ENCODE assay signal across 9 cellular contexts in genomic region chr2:64727013-64727767, GRCh38.
A peak's percentile ranks its signal among the peaks of the same experiment; 100 is the strongest.
DNase-seq lines count a peak whose midpoint lies in the region; ATAC-seq and TF ChIP-seq lines count a peak whose summit lies in the region.
"Had no signal": no experiment of that assay in that cellular context is flagged by ENCODE, and none has a peak within 500 bp of the region (broad histone marks: within the 10 kb centered on the region; RNA-seq: fewer than 3 reads in every experiment).

No MANE protein-coding gene starts in this region.

- TF ChIP-seq RAD21 in IMR-90 (IDR thresholded peaks at IDR 0.05; ENCODE audit: low read length): no peak

- peak overlapping the region; percentile 17 for H3K4me3 ChIP-seq in GM12864 (ENCODE audit: low read depth, low read length)
- no peak overlapping the region for H3K4me3 ChIP-seq in IMR-90 (ENCODE audit: insufficient read depth, low read depth, low read length)
- H3K4me3 ChIP-seq in coronary artery: peak overlapping the region; percentile 38
- no peak overlapping the region for H3K4me3 ChIP-seq in neural progenitor cell
- no peak overlapping the region for H3K4me3 ChIP-seq in sigmoid colon
- H3K4me3 ChIP-seq: cardiac muscle cell had no signal

- H2AK5ac ChIP-seq in IMR-90 (ENCODE audit: low read depth, low read length): no peak overlapping the region

- peaks cover 3% of the 10 kb centered on the region for H3K27me3 Mint-ChIP-seq in neural progenitor cell (ENCODE audit: insufficient read depth, low read depth)

- DNase-seq in GM12864 (ENCODE audit: low read depth) (peak; percentile 82), IMR-90 (no peak), coronary artery (ENCODE audit: low spot score) (no peak), C1 segment of cervical spinal cord (lab: John Stamatoyannopoulos, UW) (no peak), NK-92 (lab: John Stamatoyannopoulos, UW; ENCODE audit: unreplicated experiment) (no peak), neural progenitor cell (ENCODE audit: low spot score) (no peak), sigmoid colon (no peak)

- peak overlapping the region in 1 of 2 experiments; percentile 21; a peak in 1 of 4 replicates for H4K8ac ChIP-seq in IMR-90 (ENCODE audit: low read depth in 2 of 2, low read length in 2 of 2)

- H3K56ac ChIP-seq in IMR-90 (ENCODE audit: extremely low read depth, insufficient read depth, low read length): no peak overlapping the region

- H3K4me2 ChIP-seq in IMR-90 (ENCODE audit: low read depth, low read length): peak overlapping the region; percentile 72; the same call in 1 of the 2 replicates
- no peak overlapping the region for H3K4me2 ChIP-seq in neural progenitor cell

- no peaks in the 10 kb centered on the region for H3K36me3 Mint-ChIP-seq in neural progenitor cell

- H3K27ac ChIP-seq in IMR-90 (ENCODE audit: insufficient read depth, low read length) (no peak overlapping the region), coronary artery (peak overlapping the region in 1 of 2 donors; percentile 58), neural progenitor cell (no peak overlapping the region), sigmoid colon (peak overlapping the region in 1 of 4 donors; percentile 24)
- H3K27ac ChIP-seq: cardiac muscle cell had no signal

- H3F3A ChIP-seq in neural progenitor cell (ENCODE audit: low read depth): peaks cover 7% of the 10 kb centered on the region

- peak; percentile 86 for ATAC-seq in GM21423 (IDR thresholded peaks at IDR 0.05; ENCODE audit: unreplicated experiment)
- ATAC-seq in IMR-90 (ENCODE audit: low read depth): no peak

- H3K23ac ChIP-seq in IMR-90 (ENCODE audit: low read depth, low read length): peak overlapping the region; percentile 43; the same call in 1 of the 2 replicates

- H3K79me1 ChIP-seq in IMR-90 (ENCODE audit: low read depth in 1 of 2, low read length in 2 of 2): peaks cover 0 to 6% of the 10 kb centered on the region in 2 experiments; a peak in 2 of 4 replicates

- 64% methylated on average over 2 of the region's 3 CpGs; no CpG with 5 or more reads in 1 of the 2 experiments for WGBS in IMR-90 (ENCODE audit: extremely low coverage in 2 of 2, insufficient read length in 1 of 2), 2 experiments
- 60 to 71% methylated on average over 3 of the region's 3 CpGs for WGBS in sigmoid colon, 2 donors

- 0 out of 2 replicates have a peak, but pooled peaks cover 2% of the 10 kb centered on the region for H3K9me1 ChIP-seq in IMR-90 (ENCODE audit: insufficient read depth, low read length)

- H3K4me1 ChIP-seq in IMR-90 (ENCODE audit: control insufficient read depth, insufficient read depth, low read length) (peaks cover 4% of the 10 kb centered on the region), neural progenitor cell (peaks cover 22% of the 10 kb centered on the region), sigmoid colon (peaks cover 0 to 32% (median 29%) of the 10 kb centered on the region in 4 donors)

- H3K27me3 ChIP-seq in IMR-90 (ENCODE audit: control insufficient read depth, insufficient read depth, low read length) (no peaks in the 10 kb centered on the region), neural progenitor cell (no peaks in the 10 kb centered on the region), sigmoid colon (no peaks in the 10 kb centered on the region)
- H3K27me3 ChIP-seq: cardiac muscle cell had no signal

- in situ Hi-C loops in IMR-90 (cut with MboI; ENCODE audit: low sequenced_read_pairs): no loop called here

- H3K36me3 ChIP-seq in IMR-90 (ENCODE audit: control insufficient read depth, insufficient read depth, low read length) (no peaks in the 10 kb centered on the region), neural progenitor cell (no peaks in the 10 kb centered on the region), sigmoid colon (no peaks in the 10 kb centered on the region)
- H3K36me3 ChIP-seq: cardiac muscle cell had no signal

- no peaks in the 10 kb centered on the region for H3K9me3 ChIP-seq in IMR-90 (ENCODE audit: control insufficient read depth, insufficient read depth, low read length)
- H3K9me3 ChIP-seq in neural progenitor cell (ENCODE audit: low read depth): no peaks in the 10 kb centered on the region
- H3K9me3 ChIP-seq in sigmoid colon: no peaks in the 10 kb centered on the region

- POLR2A ChIA-PET in IMR-90 (lab: Charles Lee; ENCODE audit: unreplicated experiment): no interaction called here

- dilution Hi-C loops in IMR-90 (cut with HindIII; ENCODE audit: low sequenced_read_pairs, unreplicated experiment): no loop called here

- H4K20me1 ChIP-seq in IMR-90 (ENCODE audit: insufficient read depth, low read length) (no peaks in the 10 kb centered on the region), neural progenitor cell (ENCODE audit: low read depth) (no peaks in the 10 kb centered on the region)

- H3K79me2 ChIP-seq in neural progenitor cell (ENCODE audit: low read depth): no peaks in the 10 kb centered on the region

- peaks cover 28% of the 10 kb centered on the region for H3K4me1 Mint-ChIP-seq in neural progenitor cell

- no peaks in the 10 kb centered on the region for H3K9me3 Mint-ChIP-seq in neural progenitor cell

- no peak overlapping the region for H2BK5ac ChIP-seq in IMR-90 (ENCODE audit: low read depth, low read length, poor library complexity, severe bottlenecking)

- no peak overlapping the region; the same call in 1 of the 2 replicates for H4K5ac ChIP-seq in IMR-90 (ENCODE audit: low read depth, low read length)

- intact Hi-C loops in IMR-90 (cut with micrococcal nuclease): loop anchor here (5.0 kb wide), 1 partner anchor 65 kb away; no protein-coding TSS in a partner anchor
- intact Hi-C loops in sigmoid colon (cut with DNase I): no loop called here

- H3K4ac ChIP-seq in IMR-90 (ENCODE audit: low read depth, low read length): no peak overlapping the region

- H2BK20ac ChIP-seq in IMR-90 (ENCODE audit: low read depth, low read length): no peak overlapping the region

- no peak overlapping the region for H3K27ac Mint-ChIP-seq in neural progenitor cell

- H2AFZ ChIP-seq in IMR-90 (replicated peaks; ENCODE audit: low read length, poor library complexity) (no peak overlapping the region), neural progenitor cell (replicated peaks) (no peak overlapping the region)

- H2BK120ac ChIP-seq in IMR-90 (ENCODE audit: low read depth, low read length): no peak overlapping the region

- H3K9ac ChIP-seq in IMR-90 (ENCODE audit: low read depth, low read length): no peak overlapping the region
- no peak overlapping the region for H3K9ac ChIP-seq in neural progenitor cell

- H3K18ac ChIP-seq in IMR-90 (ENCODE audit: low read depth, low read length): no peak overlapping the region

- no peak for TF ChIP-seq EP300 in sigmoid colon (IDR thresholded peaks at IDR 0.05)

- no peak overlapping the region for H3K4me3 Mint-ChIP-seq in neural progenitor cell

- CTCF ChIA-PET in IMR-90 (lab: Yijun Ruan, JAX): interaction anchor here (0.6 to 0.8 kb wide), 3 partner anchors 83 to 139 kb away, joined by 3 read pairs; no protein-coding TSS in a partner anchor

- BruUV-seq in IMR-90 (replicated peaks; lab: Mats Ljungman, UMichigan): no TSS peak

- H2BK15ac ChIP-seq in IMR-90 (ENCODE audit: low read depth, low read length): no peak overlapping the region

- H4K91ac ChIP-seq in IMR-90 (ENCODE audit: insufficient read depth, low read depth, low read length): no peak overlapping the region

- TF ChIP-seq CTCF in GM12864 (IDR thresholded peaks at IDR 0.05; ENCODE audit: low read depth, low read length, missing control alignments) (no peak), IMR-90 (conservative IDR thresholded peaks at IDR 0.05; ENCODE audit: low read depth, low read length) (no peak), coronary artery (IDR thresholded peaks at IDR 0.05) (no peak), neural progenitor cell (IDR thresholded peaks at IDR 0.05) (no peak), sigmoid colon (IDR thresholded peaks at IDR 0.05) (no peak)

- no peak overlapping the region for H2AK9ac ChIP-seq in IMR-90 (replicated peaks; ENCODE audit: low read depth, low read length, poor library complexity)

- no peak overlapping the region for H3K14ac ChIP-seq in IMR-90 (replicated peaks; ENCODE audit: low read depth, low read length)

- TF ChIP-seq POLR2A in IMR-90 (IDR thresholded peaks at IDR 0.05; ENCODE audit: low read depth, low read length) (no peak), sigmoid colon (IDR thresholded peaks at IDR 0.05) (no peak)

TF ChIP-seq in IMR-90, 13 proteins besides CTCF, POLR2A, EP300 and RAD21:
- no peak for TF ChIP-seq SMC3 (IDR thresholded peaks at IDR 0.05; ENCODE audit: low read depth, low read length)
- no peak for TF ChIP-seq FOS (IDR thresholded peaks at IDR 0.05; ENCODE audit: low read depth, low read length)
- TF ChIP-seq RFX5 (IDR thresholded peaks at IDR 0.05; ENCODE audit: low read depth, low read length): no peak
- TF ChIP-seq MAFK (IDR thresholded peaks at IDR 0.05; ENCODE audit: low read depth, low read length): no peak
- TF ChIP-seq RCOR1 (IDR thresholded peaks at IDR 0.05; ENCODE audit: insufficient replicate concordance, low read length): no peak
- TF ChIP-seq CEBPB (IDR thresholded peaks at IDR 0.05; ENCODE audit: low read depth, low read length): no peak
- TF ChIP-seq BHLHE40 (IDR thresholded peaks at IDR 0.05; ENCODE audit: low read depth, low read length): no peak
- TF ChIP-seq NFE2L2 (IDR thresholded peaks at IDR 0.05; ENCODE audit: low read depth, low read length): no peak
- no peak for TF ChIP-seq USF2 (IDR thresholded peaks at IDR 0.05; ENCODE audit: low read depth, low read length)
- no peak for TF ChIP-seq MAZ (IDR thresholded peaks at IDR 0.05; ENCODE audit: borderline replicate concordance, low read depth, low read length)
TF ChIP-seq in IMR-90: peak in this region for 0.

Comparison
In these comparisons a context has a peak if more than half of its experiments do, and no peak if none do; other contexts are left out.
1. H3K4me3 ChIP-seq: peak in GM12864 (single experiment) and coronary artery (single experiment); none in IMR-90 (single experiment), neural progenitor cell (single experiment) and sigmoid colon (0 of 4).